ENCODE assay signal across 28 cellular contexts in genomic region chr4:163384434-163384833, GRCh38. TPM values are rescaled to one million over a fixed set of nuclear protein-coding genes. Genes with fewer than 3 reads are reported as not detected.
"Had no signal": no experiment of that assay in that cellular context is flagged by ENCODE, and none has a peak within 500 bp of the region (broad histone marks: within the 10 kb centered on the region; RNA-seq: fewer than 3 reads in every experiment).

No MANE protein-coding gene starts in this region.

- H3K27ac Mint-ChIP-seq: activated B cell treated with CpG ODN at 0.5 μM for 24 hours; activated CD4-positive, alpha-beta T cell treated with anti-CD3 and anti-CD28 coated beads, Interleukin-2, amount 10 ng/mL, durations not matched to agents 24 days and 14 days; activated CD8-positive, alpha-beta memory T cell treated with anti-CD3 and anti-CD28 coated beads, Interleukin-2, amount 10 ng/mL, durations not matched to agents 7 days and 5 days; activated naive CD4-positive, alpha-beta T cell treated with anti-CD3 and anti-CD28 coated beads, Interleukin-2, amount 50 U/mL, for 24 hours; activated naive CD8-positive, alpha-beta T cell treated with anti-CD3 and anti-CD28 coated beads, Interleukin-2, amount 50 U/mL, for 24 hours; activated T-cell treated with anti-CD3 and anti-CD28 coated beads, Interleukin-2, amount 50 U/mL, for 24 hours; activated T-helper 1 cell treated with anti-CD3 and anti-CD28 coated beads, Interleukin-12 subunit alpha, Interleukin-12 subunit beta, Interleukin-2, Interleukin-4 antibody, amounts not matched to agents 30 ng/mL and 10 ng/mL and 1 ng/mL, durations not matched to agents 14 hours and 24 hours and 36 hours; T-helper 1 cell treated with Interleukin-12 subunit alpha and Interleukin-12 subunit beta and Interleukin-4 antibody, amounts not matched to agents 30 μg/mL and 1 μg/mL, for 36 hours had no signal

- DNase-seq: activated B cell treated with CpG ODN at 0.5 μM for 24 hours; activated CD4-positive, alpha-beta T cell treated with anti-CD3 and anti-CD28 coated beads for 1 hour; activated CD4-positive, alpha-beta T cell treated with anti-CD3 and anti-CD28 coated beads, Interleukin-2, amount 10 ng/mL, durations not matched to agents 24 days and 14 days; activated CD4-positive, alpha-beta T cell treated with anti-CD3 and anti-CD28 coated beads, Interleukin-2, amount 50 U/mL, for 48 hours; activated CD8-positive, alpha-beta memory T cell treated with anti-CD3 and anti-CD28 coated beads, Interleukin-2, amount 10 ng/mL, durations not matched to agents 7 days and 5 days; activated effector memory CD4-positive, alpha-beta T cell treated with Interleukin-2 at 50 U/mL for 16 hours; activated naive CD4-positive, alpha-beta T cell; activated naive CD8-positive, alpha-beta T cell treated with anti-CD3 and anti-CD28 coated beads, Interleukin-2, amount 50 U/mL, for 24 hours; activated T-cell treated with anti-CD3 and anti-CD28 coated beads, Interleukin-2, amount 50 U/mL, for 24 hours; amniotic stem cell; body of pancreas; Karpas-422; NCI-H146; NCI-H187 treated with DMSO at 0.1 percent for 48 hours; NCI-H2081 treated with DMSO at 0.1 percent for 48 hours; NCI-H446; NCI-H524; Right ventricle myocardium superior had no signal

- H3K36me3 Mint-ChIP-seq: activated CD8-positive, alpha-beta memory T cell treated with anti-CD3 and anti-CD28 coated beads, Interleukin-2, amount 10 ng/mL, durations not matched to agents 7 days and 5 days; activated naive CD4-positive, alpha-beta T cell treated with anti-CD3 and anti-CD28 coated beads, Interleukin-2, amount 50 U/mL, for 24 hours had no signal

- H3K27me3 ChIP-seq: ascending aorta, body of pancreas had no signal

- H3K4me3 Mint-ChIP-seq: activated B cell treated with CpG ODN at 0.5 μM for 24 hours; activated CD4-positive, alpha-beta T cell treated with anti-CD3 and anti-CD28 coated beads, Interleukin-2, amount 10 ng/mL, durations not matched to agents 24 days and 14 days; activated CD8-positive, alpha-beta memory T cell treated with anti-CD3 and anti-CD28 coated beads, Interleukin-2, amount 10 ng/mL, durations not matched to agents 7 days and 5 days; activated naive CD4-positive, alpha-beta T cell treated with anti-CD3 and anti-CD28 coated beads, Interleukin-2, amount 50 U/mL, for 24 hours; activated naive CD8-positive, alpha-beta T cell treated with anti-CD3 and anti-CD28 coated beads, Interleukin-2, amount 50 U/mL, for 24 hours; activated T-cell treated with anti-CD3 and anti-CD28 coated beads, Interleukin-2, amount 50 U/mL, for 24 hours; activated T-helper 1 cell treated with anti-CD3 and anti-CD28 coated beads, Interleukin-12 subunit alpha, Interleukin-12 subunit beta, Interleukin-2, Interleukin-4 antibody, amounts not matched to agents 30 ng/mL and 10 ng/mL and 1 ng/mL, durations not matched to agents 14 hours and 24 hours and 36 hours; central memory CD8-positive, alpha-beta T cell; T-helper 1 cell treated with Interleukin-12 subunit alpha and Interleukin-12 subunit beta and Interleukin-4 antibody, amounts not matched to agents 30 μg/mL and 1 μg/mL, for 36 hours had no signal

- H3K9me3 ChIP-seq: ascending aorta, body of pancreas had no signal

- H3K36me3 ChIP-seq: ascending aorta had no signal

- H3K9me3 Mint-ChIP-seq: activated B cell treated with CpG ODN at 0.5 μM for 24 hours; activated CD4-positive, alpha-beta T cell treated with anti-CD3 and anti-CD28 coated beads, Interleukin-2, amount 10 ng/mL, durations not matched to agents 24 days and 14 days; activated naive CD4-positive, alpha-beta T cell treated with anti-CD3 and anti-CD28 coated beads, Interleukin-2, amount 50 U/mL, for 24 hours; activated naive CD8-positive, alpha-beta T cell treated with anti-CD3 and anti-CD28 coated beads, Interleukin-2, amount 50 U/mL, for 24 hours; activated T-cell treated with anti-CD3 and anti-CD28 coated beads, Interleukin-2, amount 50 U/mL, for 24 hours; activated T-helper 1 cell treated with anti-CD3 and anti-CD28 coated beads, Interleukin-12 subunit alpha, Interleukin-12 subunit beta, Interleukin-2, Interleukin-4 antibody, amounts not matched to agents 30 ng/mL and 10 ng/mL and 1 ng/mL, durations not matched to agents 14 hours and 24 hours and 36 hours; central memory CD8-positive, alpha-beta T cell; T-helper 1 cell treated with Interleukin-12 subunit alpha and Interleukin-12 subunit beta and Interleukin-4 antibody, amounts not matched to agents 30 μg/mL and 1 μg/mL, for 36 hours had no signal

- H3K4me1 Mint-ChIP-seq: activated B cell treated with CpG ODN at 0.5 μM for 24 hours; activated CD4-positive, alpha-beta T cell treated with anti-CD3 and anti-CD28 coated beads, Interleukin-2, amount 10 ng/mL, durations not matched to agents 24 days and 14 days; activated CD8-positive, alpha-beta memory T cell treated with anti-CD3 and anti-CD28 coated beads, Interleukin-2, amount 10 ng/mL, durations not matched to agents 7 days and 5 days; activated naive CD4-positive, alpha-beta T cell treated with anti-CD3 and anti-CD28 coated beads, Interleukin-2, amount 50 U/mL, for 24 hours; activated naive CD8-positive, alpha-beta T cell treated with anti-CD3 and anti-CD28 coated beads, Interleukin-2, amount 50 U/mL, for 24 hours; central memory CD8-positive, alpha-beta T cell had no signal

- H3K4me3 ChIP-seq: ascending aorta, body of pancreas, K562 had no signal

- H3K27ac ChIP-seq: ascending aorta, body of pancreas, RWPE1 had no signal

- ATAC-seq: activated CD8-positive, alpha-beta memory T cell treated with anti-CD3 and anti-CD28 coated beads, Interleukin-2, amount 10 ng/mL, durations not matched to agents 7 days and 5 days; activated naive CD8-positive, alpha-beta T cell treated with anti-CD3 and anti-CD28 coated beads, Interleukin-2, amount 50 U/mL, for 24 hours; body of pancreas; K562; Panc1 had no signal

- H3K4me1 ChIP-seq: ascending aorta, body of pancreas had no signal

- H3K27me3 Mint-ChIP-seq: activated CD4-positive, alpha-beta T cell treated with anti-CD3 and anti-CD28 coated beads, Interleukin-2, amount 10 ng/mL, durations not matched to agents 24 days and 14 days; activated CD8-positive, alpha-beta memory T cell treated with anti-CD3 and anti-CD28 coated beads, Interleukin-2, amount 10 ng/mL, durations not matched to agents 7 days and 5 days had no signal

RNA-seq across cellular contexts. Expression of gene NPY5R, which starts 40.7 kb away (rescaled TPM):
- total RNA-seq: activated B cell treated with CpG ODN at 0.5 μM for 24 hours; activated CD4-positive, alpha-beta T cell treated with anti-CD3 and anti-CD28 coated beads, Interleukin-2, amount 10 ng/mL, durations not matched to agents 24 days and 14 days; activated CD8-positive, alpha-beta memory T cell treated with anti-CD3 and anti-CD28 coated beads, Interleukin-2, amount 10 ng/mL, durations not matched to agents 7 days and 5 days; activated T-helper 1 cell treated with anti-CD3 and anti-CD28 coated beads, Interleukin-12 subunit alpha, Interleukin-12 subunit beta, Interleukin-2, Interleukin-4 antibody, amounts not matched to agents 30 ng/mL and 10 ng/mL and 1 ng/mL, durations not matched to agents 14 hours and 24 hours and 36 hours; bronchial epithelial cell; K562; Right ventricle myocardium superior; SK-MEL-5 had no signal
- polyA plus RNA-seq: K562 had no signal

RNA-seq across cellular contexts. Expression of gene NPY1R, which starts 52.0 kb away (rescaled TPM):
- total RNA-seq: activated B cell treated with CpG ODN at 0.5 μM for 24 hours; activated CD4-positive, alpha-beta T cell treated with anti-CD3 and anti-CD28 coated beads, Interleukin-2, amount 10 ng/mL, durations not matched to agents 24 days and 14 days; activated CD8-positive, alpha-beta memory T cell treated with anti-CD3 and anti-CD28 coated beads, Interleukin-2, amount 10 ng/mL, durations not matched to agents 7 days and 5 days; activated T-helper 1 cell treated with anti-CD3 and anti-CD28 coated beads, Interleukin-12 subunit alpha, Interleukin-12 subunit beta, Interleukin-2, Interleukin-4 antibody, amounts not matched to agents 30 ng/mL and 10 ng/mL and 1 ng/mL, durations not matched to agents 14 hours and 24 hours and 36 hours; SK-MEL-5 had no signal
